28 cellular contexts compared by ENCODE assay signal in genomic region chr1:42442641-42443040, GRCh38. TPM values are rescaled to one million over a fixed set of nuclear protein-coding genes. Genes with fewer than 3 reads are reported as not detected.
"Had no signal": no experiment of that assay in that cellular context is flagged by ENCODE, and none has a peak within 500 bp of the region (broad histone marks: within the 10 kb centered on the region; RNA-seq: fewer than 3 reads in every experiment).

No MANE protein-coding gene starts in this region.

- H3K4me3 Mint-ChIP-seq: activated naive CD8-positive, alpha-beta T cell; activated T-cell treated with anti-CD3 and anti-CD28 coated beads, Interleukin-2, amount 50 U/mL, for 4 hours; memory B cell; nephron progenitor cell had no signal

- H3K36me3 ChIP-seq: adrenal gland, ascending aorta, brain microvascular endothelial cell, upper lobe of left lung, WERI-Rb-1 had no signal

- H3K27me3 ChIP-seq: adrenal gland, ascending aorta, brain microvascular endothelial cell, upper lobe of left lung had no signal

- H3K36me3 Mint-ChIP-seq: memory B cell had no signal

- H3K27ac Mint-ChIP-seq: activated naive CD8-positive, alpha-beta T cell; activated T-helper 2 cell treated with anti-CD3 and anti-CD28 coated beads, Interferon-gamma antibody, Interleukin-2, Interleukin-4, amounts not matched to agents 10 μg/mL and 5 μg/mL and 100 μg/mL, durations not matched to agents 14 hours and 24 hours and 36 hours; memory B cell; nephron progenitor cell had no signal

- H3K4me3 ChIP-seq: adrenal gland, ascending aorta, upper lobe of left lung had no signal

- H3K9me3 ChIP-seq: adrenal gland, ascending aorta, upper lobe of left lung had no signal

- H3K9me3 Mint-ChIP-seq: activated T-cell treated with anti-CD3 and anti-CD28 coated beads, Interleukin-2, amount 50 U/mL, for 4 hours; activated T-helper 2 cell treated with anti-CD3 and anti-CD28 coated beads, Interferon-gamma antibody, Interleukin-2, Interleukin-4, amounts not matched to agents 10 μg/mL and 5 μg/mL and 100 μg/mL, durations not matched to agents 14 hours and 24 hours and 36 hours; memory B cell; nephron progenitor cell had no signal

- ATAC-seq: activated T-cell treated with anti-CD3 and anti-CD28 coated beads, Interleukin-2, amount 50 U/mL, for 4 hours; right cardiac atrium; stimulated activated naive CD8-positive, alpha-beta T cell treated with anti-CD3 and anti-CD28 coated beads, Interleukin-15, Interleukin-2, amounts not matched to agents 100 U/mL and 50 U/mL, for 24 hours had no signal

- H3K4me1 ChIP-seq: adrenal gland, ascending aorta, parathyroid adenoma, upper lobe of left lung had no signal

- H3K27me3 Mint-ChIP-seq: activated naive CD8-positive, alpha-beta T cell; memory B cell had no signal

- FAIRE-seq: TTC549 had no signal

- DNase-seq: activated CD4-positive, CD25-positive, alpha-beta regulatory T cell treated with anti-CD3 and anti-CD28 coated beads, Interleukin-2, amount 50 U/mL, for 72 hours; activated CD8-positive, alpha-beta memory T cell treated with anti-CD3 and anti-CD28 coated beads for 24 hours; activated CD8-positive, alpha-beta memory T cell treated with anti-CD3 and anti-CD28 coated beads, Interleukin-2, amount 50 U/mL, for 48 hours; activated naive CD4-positive, alpha-beta T cell; activated T-cell treated with anti-CD3 and anti-CD28 coated beads, Interleukin-2, amount 50 U/mL, for 4 hours; adrenal gland; brain microvascular endothelial cell; central memory CD4-positive, alpha-beta T cell; dermis blood vessel endothelial cell; effector CD8-positive, alpha-beta T cell; foreskin melanocyte; hypothalamus; nephron progenitor cell; nucleus accumbens; right cardiac atrium; stimulated activated CD4-positive, alpha-beta T cell treated with anti-CD3 and anti-CD28 coated beads, Interleukin-12 subunit alpha, Interleukin-12 subunit beta, amount 100 ng/mL, for 4 hours; stimulated activated CD4-positive, alpha-beta T cell treated with anti-CD3 and anti-CD28 coated beads, Interleukin-4, amount 100 ng/mL, for 4 hours; stimulated activated naive CD8-positive, alpha-beta T cell treated with anti-CD3 and anti-CD28 coated beads, Interleukin-15, Interleukin-2, amounts not matched to agents 100 U/mL and 50 U/mL, for 24 hours; upper lobe of left lung; WERI-Rb-1 had no signal

- H3K4me1 Mint-ChIP-seq: memory B cell had no signal

- H3K27ac ChIP-seq: adrenal gland, ascending aorta, brain microvascular endothelial cell, parathyroid adenoma, upper lobe of left lung, WERI-Rb-1 had no signal

RNA-seq across cellular contexts. Expression of gene ZMYND12, which starts 13.2 kb away (rescaled TPM):
- total RNA-seq: ascending aorta; myocyte; T-helper 2 cell treated with Interferon-gamma antibody and Interleukin-4, amounts not matched to agents 100 ng/mL and 5 ng/mL, for 36 hours had no signal

RNA-seq across cellular contexts. Expression of gene CCDC30, which starts 20.4 kb away (rescaled TPM):
- total RNA-seq: ascending aorta had no signal
